Comparison of ENCODE assay signal across 1 cellular context in genomic region chr16:61926766-61927165, GRCh38.
TF ChIP-seq lines count a peak whose summit lies in the region.

No MANE protein-coding gene starts in this region.

TF ChIP-seq in HepG2, 621 proteins besides CTCF, POLR2A, EP300 and RAD21 (continued from another document):
- TF ChIP-seq ZNF646 (CRISPR knock-in tag; IDR thresholded peaks at IDR 0.05) (no peak), AKAP8 (CRISPR knock-in tag; IDR thresholded peaks at IDR 0.05) (no peak), THAP7 (CRISPR knock-in tag; IDR thresholded peaks at IDR 0.05) (no peak), ZNF292 (CRISPR knock-in tag; IDR thresholded peaks at IDR 0.05; ENCODE audit: borderline replicate concordance, low read depth) (no peak), TEF (CRISPR knock-in tag; IDR thresholded peaks at IDR 0.05) (no peak), TIGD3 (CRISPR knock-in tag; IDR thresholded peaks at IDR 0.05; ENCODE audit: borderline replicate concordance) (no peak), U2AF1 (optimal IDR thresholded peaks at IDR 0.05; ENCODE audit: low read depth, low read length) (no peak), HDAC2 (CRISPR knock-in tag; IDR thresholded peaks at IDR 0.05) (no peak), CCAR2 (optimal IDR thresholded peaks at IDR 0.05; ENCODE audit: low read depth, low read length) (no peak), SMYD3 (CRISPR knock-in tag; IDR thresholded peaks at IDR 0.05) (no peak), ETS1 (CRISPR knock-in tag; IDR thresholded peaks at IDR 0.05) (no peak), TCF7 (IDR thresholded peaks at IDR 0.05; ENCODE audit: low read depth) (no peak), IRX3 (CRISPR knock-in tag; IDR thresholded peaks at IDR 0.05; ENCODE audit: borderline replicate concordance, low read depth) (no peak), PHF8 (CRISPR knock-in tag; IDR thresholded peaks at IDR 0.05) (no peak), ZNF512 (CRISPR knock-in tag; IDR thresholded peaks at IDR 0.05) (no peak), SIX4 (CRISPR knock-in tag; IDR thresholded peaks at IDR 0.05) (no peak)
